In genomic region chr12:93636708-93637107, GRCh38 we compare ENCODE assay signal across 26 cellular contexts.
"Had no signal": no experiment of that assay in that cellular context is flagged by ENCODE, and none has a peak within 500 bp of the region (broad histone marks: within the 10 kb centered on the region; RNA-seq: fewer than 3 reads in every experiment).

No MANE protein-coding gene starts in this region.

- H3K27ac ChIP-seq: HL-60, KMS-11, SJSA1, SK-N-MC had no signal

- DNase-seq: Kasumi-1, MV-4-11, NCI-H1048, NCI-H1105, NCI-H1417, NCI-H1436 treated with DMSO at 0.1 percent for 48 hours, NCI-H1694, NCI-H187 treated with DMSO at 0.1 percent for 48 hours, NCI-H2029 treated with DMSO at 0.1 percent for 48 hours, NCI-H2107, NCI-H2171, NCI-H226, NCI-H446, NCI-H510A, NCI-H524 treated with DMSO at 0.1 percent for 48 hours, NCI-H69, NCI-H774, Right ventricle myocardium superior, RPMI8226, SIG-M5 had no signal

- H3K4me3 ChIP-seq: SJSA1, SK-N-MC had no signal

- H3K9ac ChIP-seq: KMS-11 had no signal

- H3K27me3 ChIP-seq: SJSA1 had no signal

- H3K36me3 ChIP-seq: SJSA1 had no signal

- FAIRE-seq: HTR-8/SVneo, RCC 7860 had no signal

- H3K4me2 ChIP-seq: KMS-11 had no signal
